ENCODE assay signal across 9 cellular contexts in the genomic region with DNA sequence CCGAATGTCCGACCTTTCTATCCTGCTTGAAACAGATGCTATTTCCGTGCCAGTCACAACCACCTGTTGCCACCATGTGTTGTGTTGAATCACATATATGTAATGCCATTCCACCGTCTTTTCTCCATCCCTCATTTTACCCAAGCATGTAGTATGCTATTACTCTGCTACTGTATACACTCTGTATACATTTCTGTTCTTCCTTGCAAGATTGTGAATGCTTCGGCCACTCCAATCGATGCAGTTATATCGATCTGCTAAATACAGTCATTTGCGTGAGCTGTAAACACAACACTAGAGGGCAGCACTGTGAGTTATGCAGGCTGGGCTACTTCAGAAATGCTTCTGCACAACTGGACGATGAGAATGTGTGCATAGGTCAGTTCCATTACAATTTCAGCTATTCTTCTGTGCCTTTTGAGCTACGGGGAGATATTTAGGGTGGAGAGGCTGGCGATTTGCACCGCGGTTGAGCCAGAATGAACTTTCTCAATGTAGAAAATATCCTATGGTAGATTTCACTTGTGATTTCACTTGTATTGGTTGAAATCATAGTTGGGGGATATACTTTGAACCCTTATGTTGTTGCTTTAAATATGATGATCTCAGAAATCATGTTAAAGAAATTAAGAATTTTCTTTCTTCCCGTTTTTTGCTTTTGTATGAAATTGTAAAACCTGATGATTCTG.
DNase-seq lines count a peak whose midpoint lies in the region; ATAC-seq and TF ChIP-seq lines count a peak whose summit lies in the region.
"Had no signal": no experiment of that assay in that cellular context is flagged by ENCODE, and none has a peak within 500 bp of the region (broad histone marks: within the 10 kb centered on the region; RNA-seq: fewer than 3 reads in every experiment).

No MANE protein-coding gene starts in this region.

- intact Hi-C loops in prostate gland (cut with DNase I) = no loop called here

- DNase-seq in A172 (ENCODE audit: low spot score) (peak; percentile 16), fibroblast of pulmonary artery (ENCODE audit: low read depth) (peak; percentile 36), prostate gland (ENCODE audit: low spot score) (peak; percentile 23), NCI-H2171 treated with DMSO at 0.1 percent for 48 hours (lab: John Stamatoyannopoulos, UW) (no peak)

- no peaks in the 10 kb centered on the region for H4K20me1 ChIP-seq in DOHH2 (ENCODE audit: control insufficient read depth, insufficient read depth, low read depth, low read length)
- H4K20me1 ChIP-seq in SU-DHL-6 (ENCODE audit: low read depth, low read length) = no peaks in the 10 kb centered on the region

- H3K36me3 ChIP-seq in DOHH2 (ENCODE audit: control insufficient read depth, low read length) (peaks cover 7% of the 10 kb centered on the region; the same call in 1 of the 2 replicates), SU-DHL-6 (ENCODE audit: low read length) (no peaks in the 10 kb centered on the region), prostate gland (no peaks in the 10 kb centered on the region)

- WGBS in prostate gland = 86% methylated on average over 14 of the region's 14 CpGs

- H3K27me3 ChIP-seq in DOHH2 (ENCODE audit: control insufficient read depth, low read length) (no peaks in the 10 kb centered on the region), SU-DHL-6 (ENCODE audit: low read length) (no peaks in the 10 kb centered on the region), prostate gland (replicated peaks; ENCODE audit: insufficient read depth) (no peaks in the 10 kb centered on the region)

- TF ChIP-seq POLR2A in prostate gland (IDR thresholded peaks at IDR 0.05) = no peak

- peak overlapping the region; percentile 42 for H2AFZ ChIP-seq in SU-DHL-6 (ENCODE audit: low read depth, low read length, severe bottlenecking)

- ATAC-seq in GM21723 (IDR thresholded peaks at IDR 0.05; ENCODE audit: unreplicated experiment) = peak; percentile 94
- ATAC-seq: naive thymus-derived CD8-positive, alpha-beta T cell had no signal

- H3K4me3 ChIP-seq in DOHH2 (ENCODE audit: low read length) (peak overlapping the region; percentile 40), SU-DHL-6 (ENCODE audit: insufficient read depth, low read length, poor library complexity, severe bottlenecking) (no peak overlapping the region), fibroblast of pulmonary artery (replicated peaks; ENCODE audit: low read depth, low read length) (no peak overlapping the region), prostate gland (no peak overlapping the region)

- peak; percentile 57 for TF ChIP-seq RAD21 in Ishikawa (IDR thresholded peaks at IDR 0.05; ENCODE audit: low read depth)

- TF ChIP-seq CTCF in DOHH2 (IDR thresholded peaks at IDR 0.05; ENCODE audit: low read depth, low read length, poor library complexity, severe bottlenecking) (peak; percentile 97), SU-DHL-6 (IDR thresholded peaks at IDR 0.05; ENCODE audit: insufficient read depth, low read length, poor library complexity, severe bottlenecking) (peak; percentile 97), fibroblast of pulmonary artery (IDR thresholded peaks at IDR 0.05; ENCODE audit: low read length, missing control alignments) (peak; percentile 58), prostate gland (IDR thresholded peaks at IDR 0.05) (peak in 3 of 4 experiments; percentile 46 to 51 (median 47))

- H3K79me2 ChIP-seq in DOHH2 (ENCODE audit: control insufficient read depth, low read length) = no peaks in the 10 kb centered on the region
- no peaks in the 10 kb centered on the region for H3K79me2 ChIP-seq in SU-DHL-6 (ENCODE audit: insufficient read depth, low read length)

- H3K9ac ChIP-seq in SU-DHL-6 (ENCODE audit: low read length) = no peak overlapping the region

- H3K4me1 ChIP-seq in DOHH2 (ENCODE audit: control insufficient read depth, low read length) = peaks cover 58% of the 10 kb centered on the region
- no peaks in the 10 kb centered on the region for H3K4me1 ChIP-seq in prostate gland (replicated peaks)

- no peak for TF ChIP-seq EP300 in Ishikawa (IDR thresholded peaks at IDR 0.05; ENCODE audit: borderline replicate concordance)

- H3K9me2 ChIP-seq in DOHH2 (replicated peaks; ENCODE audit: control insufficient read depth, low read length) (no peaks in the 10 kb centered on the region), SU-DHL-6 (replicated peaks; ENCODE audit: insufficient read depth, low read length) (no peaks in the 10 kb centered on the region)

- H3K27ac ChIP-seq in DOHH2 (ENCODE audit: low read depth, low read length) (no peak overlapping the region), SU-DHL-6 (ENCODE audit: low read depth, low read length) (no peak overlapping the region), prostate gland (no peak overlapping the region)

- peaks cover 15% of the 10 kb centered on the region for H3F3A ChIP-seq in DOHH2 (ENCODE audit: control insufficient read depth, insufficient read depth)
- no peaks in the 10 kb centered on the region for H3F3A ChIP-seq in SU-DHL-6 (ENCODE audit: insufficient read depth)

- peak overlapping the region; percentile 50 for H3K4me2 ChIP-seq in DOHH2 (ENCODE audit: low read length)
- H3K4me2 ChIP-seq in SU-DHL-6 (ENCODE audit: low read depth, low read length, poor library complexity, severe bottlenecking) = peak overlapping the region; percentile 21

- H3K9me3 ChIP-seq in DOHH2 (ENCODE audit: control insufficient read depth, insufficient read depth, low read length) = peaks cover 7% of the 10 kb centered on the region; the same call in 1 of the 2 replicates
- no peaks in the 10 kb centered on the region for H3K9me3 ChIP-seq in SU-DHL-6 (ENCODE audit: insufficient read depth, low read length)
- no peaks in the 10 kb centered on the region for H3K9me3 ChIP-seq in prostate gland

TF ChIP-seq in Ishikawa, 13 proteins besides CTCF, POLR2A, EP300 and RAD21:
- TF ChIP-seq, protein P1, sequence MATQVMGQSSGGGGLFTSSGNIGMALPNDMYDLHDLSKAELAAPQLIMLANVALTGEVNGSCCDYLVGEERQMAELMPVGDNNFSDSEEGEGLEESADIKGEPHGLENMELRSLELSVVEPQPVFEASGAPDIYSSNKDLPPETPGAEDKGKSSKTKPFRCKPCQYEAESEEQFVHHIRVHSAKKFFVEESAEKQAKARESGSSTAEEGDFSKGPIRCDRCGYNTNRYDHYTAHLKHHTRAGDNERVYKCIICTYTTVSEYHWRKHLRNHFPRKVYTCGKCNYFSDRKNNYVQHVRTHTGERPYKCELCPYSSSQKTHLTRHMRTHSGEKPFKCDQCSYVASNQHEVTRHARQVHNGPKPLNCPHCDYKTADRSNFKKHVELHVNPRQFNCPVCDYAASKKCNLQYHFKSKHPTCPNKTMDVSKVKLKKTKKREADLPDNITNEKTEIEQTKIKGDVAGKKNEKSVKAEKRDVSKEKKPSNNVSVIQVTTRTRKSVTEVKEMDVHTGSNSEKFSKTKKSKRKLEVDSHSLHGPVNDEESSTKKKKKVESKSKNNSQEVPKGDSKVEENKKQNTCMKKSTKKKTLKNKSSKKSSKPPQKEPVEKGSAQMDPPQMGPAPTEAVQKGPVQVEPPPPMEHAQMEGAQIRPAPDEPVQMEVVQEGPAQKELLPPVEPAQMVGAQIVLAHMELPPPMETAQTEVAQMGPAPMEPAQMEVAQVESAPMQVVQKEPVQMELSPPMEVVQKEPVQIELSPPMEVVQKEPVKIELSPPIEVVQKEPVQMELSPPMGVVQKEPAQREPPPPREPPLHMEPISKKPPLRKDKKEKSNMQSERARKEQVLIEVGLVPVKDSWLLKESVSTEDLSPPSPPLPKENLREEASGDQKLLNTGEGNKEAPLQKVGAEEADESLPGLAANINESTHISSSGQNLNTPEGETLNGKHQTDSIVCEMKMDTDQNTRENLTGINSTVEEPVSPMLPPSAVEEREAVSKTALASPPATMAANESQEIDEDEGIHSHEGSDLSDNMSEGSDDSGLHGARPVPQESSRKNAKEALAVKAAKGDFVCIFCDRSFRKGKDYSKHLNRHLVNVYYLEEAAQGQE (IDR thresholded peaks at IDR 0.05; ENCODE audit: low read depth) = no peak
- no peak for TF ChIP-seq ZBTB7A (IDR thresholded peaks at IDR 0.05; ENCODE audit: low read depth)
- no peak for TF ChIP-seq TCF12 (IDR thresholded peaks at IDR 0.05; ENCODE audit: low read depth)
- no peak for TF ChIP-seq CEBPB (IDR thresholded peaks at IDR 0.05)
- TF ChIP-seq FOXM1 (IDR thresholded peaks at IDR 0.05; ENCODE audit: borderline replicate concordance, low read depth) = no peak
- TF ChIP-seq TEAD4 (IDR thresholded peaks at IDR 0.05) = no peak
- TF ChIP-seq, protein P2, sequence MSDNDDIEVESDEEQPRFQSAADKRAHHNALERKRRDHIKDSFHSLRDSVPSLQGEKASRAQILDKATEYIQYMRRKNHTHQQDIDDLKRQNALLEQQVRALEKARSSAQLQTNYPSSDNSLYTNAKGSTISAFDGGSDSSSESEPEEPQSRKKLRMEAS (IDR thresholded peaks at IDR 0.05) = no peak
- no peak for TF ChIP-seq YY1 (IDR thresholded peaks at IDR 0.05; ENCODE audit: low read depth)
TF ChIP-seq in Ishikawa: peak in this region for 0.

Comparison
In these comparisons a context has a peak if more than half of its experiments do, and no peak if none do; other contexts are left out.
1. CTCF ChIP-seq: peak in every context shown above with its lines; median percentile 97 in DOHH2; 97 in SU-DHL-6; 58 in fibroblast of pulmonary artery; 47 in prostate gland.